In genomic region chr5:178729065-178729464, GRCh38 we compare ENCODE assay signal across 1 cellular context.
A peak's percentile ranks its signal among the peaks of the same experiment; 100 is the strongest.
TF ChIP-seq lines count a peak whose summit lies in the region.

No MANE protein-coding gene starts in this region.

TF ChIP-seq in HepG2, 621 proteins besides CTCF, POLR2A, EP300 and RAD21:
- 0 out of 2 replicates have a peak, but pooled peaks have one; percentile 22 for TF ChIP-seq ZFY (CRISPR knock-in tag; IDR thresholded peaks at IDR 0.05)
